In the genomic region with DNA sequence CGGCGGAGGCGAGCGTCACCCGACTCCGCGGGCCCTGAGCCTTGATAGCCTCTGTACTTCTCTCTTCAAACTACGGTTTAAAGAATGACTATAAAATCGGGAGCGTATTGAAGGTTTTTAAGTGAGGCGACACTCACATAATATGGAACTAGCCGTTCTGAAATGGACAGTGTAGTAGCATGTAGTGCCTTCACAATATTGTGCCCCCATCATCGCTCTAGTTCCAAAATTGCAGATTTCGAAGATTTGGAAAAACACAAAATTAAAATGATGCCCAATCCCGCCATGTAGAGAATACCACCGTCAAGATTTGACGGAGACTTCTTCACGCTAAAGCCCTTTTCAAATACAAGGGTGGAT, we compare ENCODE assay signal across 8 cellular contexts. TPM values are rescaled to one million over a fixed set of nuclear protein-coding genes. Genes with fewer than 3 reads are reported as not detected.
DNase-seq lines count a peak whose midpoint lies in the region; ATAC-seq, FAIRE-seq and TF ChIP-seq lines count a peak whose summit lies in the region.

No MANE protein-coding gene starts in this region.

- peaks cover 22% of the 10 kb centered on the region for H3K4me1 Mint-ChIP-seq in activated CD8-positive, alpha-beta memory T cell treated with anti-CD3 and anti-CD28 coated beads, Interleukin-2, amount 10 ng/mL, durations not matched to agents 7 days and 5 days
- peaks cover 34% of the 10 kb centered on the region for H3K4me1 Mint-ChIP-seq in activated naive CD8-positive, alpha-beta T cell (ENCODE audit: low read depth)

- H3K4me3 ChIP-seq in kidney (ENCODE audit: low read length in 2 of 2) (peak overlapping the region; percentile 99), testis (peak overlapping the region; percentile 94 to 97)

- DNase-seq in activated CD8-positive, alpha-beta memory T cell treated with anti-CD3 and anti-CD28 coated beads, Interleukin-2, amount 10 ng/mL, durations not matched to agents 7 days and 5 days, result no peak
- no peak for DNase-seq in activated CD8-positive, alpha-beta memory T cell treated with anti-CD3 and anti-CD28 coated beads, Interleukin-2, amount 50 U/mL, for 4 hours
- DNase-seq in kidney, result no peak
- no peak for DNase-seq in testis
- DNase-seq in occipital lobe (lab: John Stamatoyannopoulos, UW), result no peak
- no peak for DNase-seq in DMS79 (lab: John Stamatoyannopoulos, UW)

- H3K27me3 ChIP-seq in testis, result no peaks in the 10 kb centered on the region

- H3K36me3 ChIP-seq in kidney (ENCODE audit: control insufficient read depth in 1 of 2, insufficient read depth in 2 of 2, low read length in 2 of 2) (peaks cover 3 to 12% of the 10 kb centered on the region in 2 donors), testis (ENCODE audit: low read depth, missing control alignments) (no peaks in the 10 kb centered on the region)

- peaks cover 7% of the 10 kb centered on the region for H3K36me3 Mint-ChIP-seq in activated CD8-positive, alpha-beta memory T cell treated with anti-CD3 and anti-CD28 coated beads, Interleukin-2, amount 10 ng/mL, durations not matched to agents 7 days and 5 days
- H3K36me3 Mint-ChIP-seq in activated naive CD8-positive, alpha-beta T cell, result peaks cover 3% of the 10 kb centered on the region

- H3K27ac Mint-ChIP-seq in activated CD8-positive, alpha-beta memory T cell treated with anti-CD3 and anti-CD28 coated beads, Interleukin-2, amount 10 ng/mL, durations not matched to agents 7 days and 5 days, result peak overlapping the region; percentile 95
- peak overlapping the region; percentile 98 for H3K27ac Mint-ChIP-seq in activated naive CD8-positive, alpha-beta T cell

- 13 to 14% methylated on average over 18 of the region's 18 CpGs for WGBS in testis, 2 donors

- no peaks in the 10 kb centered on the region for H3K9me3 Mint-ChIP-seq in activated CD8-positive, alpha-beta memory T cell treated with anti-CD3 and anti-CD28 coated beads, Interleukin-2, amount 10 ng/mL, durations not matched to agents 7 days and 5 days (ENCODE audit: low read depth)
- no peaks in the 10 kb centered on the region for H3K9me3 Mint-ChIP-seq in activated naive CD8-positive, alpha-beta T cell (ENCODE audit: low read depth)

- intact Hi-C loops in kidney (cut with DNase I), result no loop called here
- intact Hi-C loops in testis (cut with DNase I; ENCODE audit: low total_unique reads), result no loop called here

- peaks cover 16 to 17% of the 10 kb centered on the region in 2 donors for H3K4me1 ChIP-seq in kidney (ENCODE audit: control insufficient read depth in 1 of 2, insufficient read depth in 1 of 2, low read depth in 1 of 2, low read length in 2 of 2)
- H3K4me1 ChIP-seq in testis, result peaks cover 21% of the 10 kb centered on the region

- H3K27me3 Mint-ChIP-seq in activated CD8-positive, alpha-beta memory T cell treated with anti-CD3 and anti-CD28 coated beads, Interleukin-2, amount 10 ng/mL, durations not matched to agents 7 days and 5 days, result no peaks in the 10 kb centered on the region
- no peaks in the 10 kb centered on the region for H3K27me3 Mint-ChIP-seq in activated naive CD8-positive, alpha-beta T cell

- no peak for TF ChIP-seq POLR2A in testis (IDR thresholded peaks at IDR 0.05)

- H3K27ac ChIP-seq in kidney (ENCODE audit: low read depth in 2 of 2, low read length in 2 of 2), result peak overlapping the region; percentile 75 to 83
- peak overlapping the region; percentile 85 to 86 for H3K27ac ChIP-seq in testis

- no peak for ATAC-seq in activated CD8-positive, alpha-beta memory T cell treated with anti-CD3 and anti-CD28 coated beads, Interleukin-2, amount 10 ng/mL, durations not matched to agents 7 days and 5 days
- ATAC-seq in HG02970 (IDR thresholded peaks at IDR 0.05; ENCODE audit: low FRiP score, unreplicated experiment), result no peak

- FAIRE-seq in kidney (lab: Jason Lieb, UNC), result no peak

- H3K9me3 ChIP-seq in kidney (ENCODE audit: control insufficient read depth in 1 of 2, low read length in 2 of 2) (no peaks in the 10 kb centered on the region), testis (no peaks in the 10 kb centered on the region)

- no peak for TF ChIP-seq CTCF in kidney (IDR thresholded peaks at IDR 0.05; ENCODE audit: borderline replicate concordance, extremely low read depth, insufficient read depth)
- no peak for TF ChIP-seq CTCF in testis (IDR thresholded peaks at IDR 0.05)

- CTCF ChIA-PET in activated CD8-positive, alpha-beta memory T cell treated with anti-CD3 and anti-CD28 coated beads, Interleukin-2, amount 10 ng/mL, durations not matched to agents 7 days and 5 days (lab: Charles Lee), result interaction anchor here (0.9 to 2.5 kb wide), 10 partner anchors 11 to 633 kb away, joined by 3 to 10 read pairs (median 4); partner anchors contain the start of gene VGLL4

- peak overlapping the region; percentile 70 to 97 for H3K9ac ChIP-seq in kidney (ENCODE audit: low read length in 2 of 2)

- peak overlapping the region; percentile 97 for H3K4me3 Mint-ChIP-seq in activated CD8-positive, alpha-beta memory T cell treated with anti-CD3 and anti-CD28 coated beads, Interleukin-2, amount 10 ng/mL, durations not matched to agents 7 days and 5 days
- peak overlapping the region; percentile 97 for H3K4me3 Mint-ChIP-seq in activated naive CD8-positive, alpha-beta T cell

RNA-seq across cellular contexts. Expression of gene TAMM41, which starts 0.3 kb away (rescaled TPM):
- 10 to 100 TPM; 19.5 to 20.4 TPM for total RNA-seq in activated CD8-positive, alpha-beta memory T cell treated with anti-CD3 and anti-CD28 coated beads, Interleukin-2, amount 10 ng/mL, durations not matched to agents 7 days and 5 days
- total RNA-seq in kidney (19.4 TPM), testis (10 to 100 TPM; 21.3 to 38.9 TPM), occipital lobe (10.6 TPM)
- polyA plus RNA-seq in kidney (ENCODE audit: insufficient read depth, low read depth, low replicate concordance) (10.3 TPM), testis (ENCODE audit: insufficient read depth, low read depth, low replicate concordance) (14.5 TPM)
